ENCODE assay signal across 15 cellular contexts in genomic region chr20:17663040-17663399, GRCh38. TPM values are rescaled to one million over a fixed set of nuclear protein-coding genes. Genes with fewer than 3 reads are reported as not detected.
DNase-seq lines count a peak whose midpoint lies in the region; ATAC-seq and TF ChIP-seq lines count a peak whose summit lies in the region.
"Had no signal": no experiment of that assay in that cellular context is flagged by ENCODE, and none has a peak within 500 bp of the region (broad histone marks: within the 10 kb centered on the region; RNA-seq: fewer than 3 reads in every experiment).

No MANE protein-coding gene starts in this region.

- intact Hi-C loops in breast epithelium (cut with DNase I; ENCODE audit: low total_unique reads) (no loop called here), mammary epithelial cell (cut with micrococcal nuclease) (no loop called here), psoas muscle (cut with DNase I) (no loop called here)

- H3K36me3 ChIP-seq in breast epithelium, result no peaks in the 10 kb centered on the region
- H3K36me3 ChIP-seq in mammary epithelial cell (ENCODE audit: insufficient read depth, low read length), result peaks cover 7% of the 10 kb centered on the region
- H3K36me3 ChIP-seq in psoas muscle (ENCODE audit: insufficient read depth in 1 of 2, low read depth in 1 of 2), result peaks cover 0 to 8% of the 10 kb centered on the region in 2 donors

- 97% methylated on average over 13 of the region's 13 CpGs for WGBS in mammary epithelial cell (ENCODE audit: low coverage, missing lambda C conversion rate)
- 62 to 75% (median 70%) methylated on average over 13 of the region's 13 CpGs for WGBS in psoas muscle, 3 donors

- H3K9me3 ChIP-seq in breast epithelium (no peaks in the 10 kb centered on the region), mammary epithelial cell (replicated peaks; ENCODE audit: insufficient read depth, low read length) (peaks cover 7% of the 10 kb centered on the region), psoas muscle (no peaks in the 10 kb centered on the region)
- H3K9me3 ChIP-seq: mucosa of descending colon, SK-N-SH had no signal

- peaks cover 0 to 4% of the 10 kb centered on the region in 2 donors for H3K4me1 ChIP-seq in breast epithelium
- H3K4me1 ChIP-seq in mammary epithelial cell (ENCODE audit: insufficient read depth, low read length), result no peaks in the 10 kb centered on the region
- H3K4me1 ChIP-seq in psoas muscle, result peaks cover 6% of the 10 kb centered on the region

- ATAC-seq in psoas muscle, result no peak
- ATAC-seq: HCT116, WTC11 had no signal

- peaks cover 96% of the 10 kb centered on the region for H3K79me2 ChIP-seq in mammary epithelial cell (ENCODE audit: insufficient read depth, low read length)

- H3K4me3 ChIP-seq in breast epithelium (no peak overlapping the region), mammary epithelial cell (replicated peaks in 1 of 3; ENCODE audit: insufficient read depth in 1 of 3, low read depth in 2 of 3, low read length in 3 of 3) (no peak overlapping the region), psoas muscle (no peak overlapping the region)
- H3K4me3 ChIP-seq: mucosa of descending colon had no signal

- dilution Hi-C loops in mammary epithelial cell (cut with HindIII; ENCODE audit: low sequenced_read_pairs), result loop anchor here (5.0 kb wide), 1 partner anchor 44 kb away; no protein-coding TSS in a partner anchor

- no TSS peak for BruUV-seq in mammary epithelial cell (replicated peaks; lab: Mats Ljungman, UMichigan)

- TF ChIP-seq CTCF in breast epithelium (IDR thresholded peaks at IDR 0.05) (no peak), mammary epithelial cell (conservative IDR thresholded peaks at IDR 0.05 in 1 of 2, IDR thresholded peaks at IDR 0.05 in 1 of 2; ENCODE audit: extremely low read depth in 1 of 2, insufficient read depth in 1 of 2, low read depth in 1 of 2, low read length in 2 of 2) (no peak), psoas muscle (IDR thresholded peaks at IDR 0.05) (no peak)

- no peak for DNase-seq in breast epithelium (ENCODE audit: low spot score in 2 of 2)
- DNase-seq in mammary epithelial cell, result no peak
- DNase-seq in hippocampal formation (lab: John Stamatoyannopoulos, UW), result peak; percentile 17 to 22
- DNase-seq in psoas muscle, result no peak
- no peak for DNase-seq in HEK293T (ENCODE audit: extremely low spot score)
- DNase-seq in NAMALWA (ENCODE audit: low spot score), result no peak
- no peak for DNase-seq in SKM-1 treated with dmso at 0.1 percent for 144 hours (lab: John Stamatoyannopoulos, UW; ENCODE audit: unreplicated experiment)
- no peak for DNase-seq in NCI-H82 (lab: John Stamatoyannopoulos, UW)
- DNase-seq: activated CD8-positive, alpha-beta memory T cell treated with anti-CD3 and anti-CD28 coated beads, Interleukin-2, amount 50 U/mL, for 48 hours; mucosa of descending colon; SK-N-SH; stimulated activated naive CD4-positive, alpha-beta T cell had no signal

- CTCF ChIA-PET in mammary epithelial cell (lab: Charles Lee; ENCODE audit: low non-redundant PET), result no interaction called here
- CTCF ChIA-PET in HEK293T (lab: Yijun Ruan, JAX), result no interaction called here

- no peak for TF ChIP-seq POLR2A in breast epithelium (IDR thresholded peaks at IDR 0.05)

- peak overlapping the region; percentile 26 to 83 for H3K27ac ChIP-seq in breast epithelium
- H3K27ac ChIP-seq in mammary epithelial cell (ENCODE audit: insufficient read depth, low read depth, low read length), result no peak overlapping the region
- H3K27ac ChIP-seq in psoas muscle, result peak overlapping the region; percentile 14

- no peak overlapping the region for H3K9ac ChIP-seq in mammary epithelial cell (ENCODE audit: insufficient read depth, low read length)
- H3K9ac ChIP-seq: SK-N-SH had no signal

- no peaks in the 10 kb centered on the region for H4K20me1 ChIP-seq in mammary epithelial cell (ENCODE audit: insufficient read depth, low read length)

- no peak overlapping the region for H3K4me2 ChIP-seq in mammary epithelial cell (ENCODE audit: insufficient read depth, low read depth, low read length)
- H3K4me2 ChIP-seq: SK-N-SH had no signal

- H3K27me3 ChIP-seq in breast epithelium (no peaks in the 10 kb centered on the region), mammary epithelial cell (ENCODE audit: insufficient read depth, low read length) (no peaks in the 10 kb centered on the region), psoas muscle (ENCODE audit: insufficient read depth in 3 of 3, low read length in 2 of 3) (no peaks in the 10 kb centered on the region)

- POLR2A ChIA-PET in HEK293T (lab: Yijun Ruan, JAX), result no interaction called here

- no peak overlapping the region for H2AFZ ChIP-seq in mammary epithelial cell (ENCODE audit: low read depth, low read length)

- in situ Hi-C loops in mammary epithelial cell (cut with MboI; ENCODE audit: low sequenced_read_pairs in 2 of 2), result no loop called here

TF ChIP-seq in HEK293T, 16 proteins besides CTCF, POLR2A, EP300 and RAD21:
- no peak for TF ChIP-seq L3MBTL2 (conservative IDR thresholded peaks at IDR 0.05)
- no peak for TF ChIP-seq SP1 (IDR thresholded peaks at IDR 0.05)
- no peak for TF ChIP-seq ARNT (IDR thresholded peaks at IDR 0.05)
- TF ChIP-seq BHLHE40 (IDR thresholded peaks at IDR 0.05; ENCODE audit: borderline replicate concordance), result no peak
- no peak for TF ChIP-seq ZNF384 (IDR thresholded peaks at IDR 0.05)
- TF ChIP-seq HDGF (IDR thresholded peaks at IDR 0.05; ENCODE audit: borderline replicate concordance), result no peak
- no peak for TF ChIP-seq TARDBP (IDR thresholded peaks at IDR 0.05)
- TF ChIP-seq FOXM1 (IDR thresholded peaks at IDR 0.05; ENCODE audit: borderline replicate concordance), result no peak
- TF ChIP-seq NFRKB (IDR thresholded peaks at IDR 0.05), result no peak

RNA-seq across cellular contexts. Expression of gene RRBP1, which starts 19.0 kb away (rescaled TPM):
- 10 to 100 TPM; 49.8 to 92.4 (median 78.0) TPM for total RNA-seq in breast epithelium
- total RNA-seq in mammary epithelial cell, result 100 to 1,000 TPM in 1 of 2 donors, 10 to 100 TPM in 1; 85.2 to 230 TPM
- polyA plus RNA-seq in mammary epithelial cell, result 82.9 TPM
- 145 TPM for polyA minus RNA-seq in mammary epithelial cell
- 10 to 100 TPM; 21.1 to 40.8 (median 22.6) TPM for total RNA-seq in psoas muscle
- 10 to 100 TPM; 14.2 to 30.3 (median 19.1) TPM for polyA plus RNA-seq in psoas muscle

RNA-seq across cellular contexts. Expression of gene BANF2, which starts 36.7 kb away (rescaled TPM):
- total RNA-seq in breast epithelium (not detected), mammary epithelial cell (not detected), psoas muscle (not detected)
- polyA plus RNA-seq in mammary epithelial cell (not detected), psoas muscle (not detected)
- polyA minus RNA-seq in mammary epithelial cell, result not detected
- total RNA-seq: A172, mucosa of descending colon, WTC11 had no signal
- polyA plus RNA-seq: SK-N-SH had no signal

Comparison
In these comparisons a context has a peak if more than half of its experiments do, and no peak if none do; other contexts are left out.
1. DNase-seq: peak in hippocampal formation (2 of 2); none in breast epithelium (0 of 2), mammary epithelial cell (single experiment), psoas muscle (0 of 2), HEK293T (single experiment), NAMALWA (single experiment), SKM-1 treated with dmso at 0.1 percent for 144 hours (single experiment) and NCI-H82 (single experiment).